21 cellular contexts compared by ENCODE assay signal in the genomic region with DNA sequence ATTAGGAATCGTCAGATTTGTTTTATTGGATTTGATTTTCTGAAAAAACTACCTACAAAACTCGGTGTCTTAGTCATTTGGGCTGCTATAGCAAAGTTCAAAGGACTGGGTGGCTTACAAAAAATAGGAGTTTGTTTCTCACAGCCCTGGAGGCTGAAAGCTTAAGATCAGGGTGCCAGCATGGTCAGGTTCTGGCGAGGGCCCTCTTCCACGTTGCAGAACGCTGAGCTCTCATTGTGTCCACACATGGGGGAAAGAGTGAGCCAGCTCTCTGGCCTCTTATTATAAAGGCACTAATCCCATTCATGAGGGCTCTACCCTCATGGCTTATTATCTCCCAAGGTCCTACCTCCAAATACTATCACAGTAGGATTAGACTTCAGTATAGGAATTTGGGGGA. TPM values are rescaled to one million over a fixed set of nuclear protein-coding genes. Genes with fewer than 3 reads are reported as not detected.
DNase-seq lines count a peak whose midpoint lies in the region; ATAC-seq and TF ChIP-seq lines count a peak whose summit lies in the region.
"Had no signal": no experiment of that assay in that cellular context is flagged by ENCODE, and none has a peak within 500 bp of the region (broad histone marks: within the 10 kb centered on the region; RNA-seq: fewer than 3 reads in every experiment).

No MANE protein-coding gene starts in this region.

- DNase-seq in HFFc6 (no peak), RWPE2 (ENCODE audit: low spot score) (no peak), fibroblast of lung (ENCODE audit: low read depth in 2 of 2) (no peak), Peyer's patch (no peak), Right ventricle myocardium inferior (ENCODE audit: missing footprints) (no peak), NCI-H2107 treated with DMSO at 0.1 percent for 48 hours (lab: John Stamatoyannopoulos, UW; ENCODE audit: unreplicated experiment) (no peak)
- DNase-seq: Caco-2; CD4-positive, CD25-positive, alpha-beta regulatory T cell; DMS53; MM.1S; NCI-H1105; NCI-H1694; NCI-H2227 treated with DMSO at 0.1 percent for 48 hours; NCI-H524; NK-92 treated with Interleukin-12 subunit alpha and Interleukin-12 subunit beta, amount 100 ng/mL, for 24 hours; T-helper 1 cell had no signal

- H3K27me3 ChIP-seq in ACC112 (ENCODE audit: insufficient read depth, low read length) (no peaks in the 10 kb centered on the region), RWPE2 (ENCODE audit: insufficient read depth, poor library complexity, severe bottlenecking) (no peaks in the 10 kb centered on the region), fibroblast of lung (ENCODE audit: control insufficient read depth, insufficient read depth, low read length) (no peaks in the 10 kb centered on the region), Peyer's patch (no peaks in the 10 kb centered on the region)

- no peaks in the 10 kb centered on the region for H4K20me1 ChIP-seq in fibroblast of lung (ENCODE audit: control insufficient read depth, extremely low read depth, insufficient read depth, low read length)

- H3K27me3 Mint-ChIP-seq in HFFc6 (ENCODE audit: insufficient read depth), result 0 out of 2 replicates have a peak, but pooled peaks cover 3% of the 10 kb centered on the region
- H3K27me3 Mint-ChIP-seq: CD4-positive, CD25-positive, alpha-beta regulatory T cell had no signal

- H3K36me3 ChIP-seq in ACC112 (ENCODE audit: insufficient read depth, low read length) (no peaks in the 10 kb centered on the region), RWPE2 (ENCODE audit: low read depth) (no peaks in the 10 kb centered on the region), fibroblast of lung (ENCODE audit: control insufficient read depth, insufficient read depth, low read length) (no peaks in the 10 kb centered on the region), Peyer's patch (no peaks in the 10 kb centered on the region)
- H3K36me3 ChIP-seq: HAP-1 had no signal

- H3K9me3 ChIP-seq in RWPE2 (ENCODE audit: severe bottlenecking), result no peaks in the 10 kb centered on the region
- H3K9me3 ChIP-seq in fibroblast of lung (ENCODE audit: control insufficient read depth, insufficient read depth, low read depth, low read length), result no peaks in the 10 kb centered on the region
- no peaks in the 10 kb centered on the region for H3K9me3 ChIP-seq in Peyer's patch
- H3K9me3 ChIP-seq: Caco-2, HAP-1 had no signal

- H3K27ac ChIP-seq in ACC112 (ENCODE audit: low read depth, low read length) (peak overlapping the region; percentile 98), RWPE2 (ENCODE audit: poor library complexity, severe bottlenecking) (peak overlapping the region; percentile 54), fibroblast of lung (ENCODE audit: insufficient read depth, low read length) (peak overlapping the region; percentile 92), Peyer's patch (no peak overlapping the region)
- H3K27ac ChIP-seq: HL-60, SK-N-MC had no signal

- intact Hi-C loops in Right ventricle myocardium inferior (cut with DNase I), result loop anchor here (5.0 kb wide), 1 partner anchor 36 kb away; no protein-coding TSS in a partner anchor

- H3K4me1 ChIP-seq in ACC112 (ENCODE audit: control insufficient read depth, insufficient read depth, low read length, unreplicated experiment), result peaks cover 63% of the 10 kb centered on the region
- peaks cover 16% of the 10 kb centered on the region for H3K4me1 ChIP-seq in RWPE2 (ENCODE audit: insufficient read depth, poor library complexity, severe bottlenecking)
- peaks cover 30% of the 10 kb centered on the region for H3K4me1 ChIP-seq in fibroblast of lung (ENCODE audit: control insufficient read depth, extremely low read depth, insufficient read depth, low read length)
- H3K4me1 ChIP-seq in Peyer's patch, result no peaks in the 10 kb centered on the region
- H3K4me1 ChIP-seq: HAP-1 had no signal

- no peaks in the 10 kb centered on the region; the same call in 1 of the 2 replicates for H3K9me3 Mint-ChIP-seq in HFFc6

- H3K4me3 ChIP-seq in ACC112 (ENCODE audit: low read depth, low read length) (no peak overlapping the region), RWPE2 (ENCODE audit: severe bottlenecking) (no peak overlapping the region), fibroblast of lung (replicated peaks in 1 of 4; ENCODE audit: control extremely low read depth in 1 of 4, insufficient read depth in 1 of 4, low read depth in 3 of 4, low read length in 4 of 4) (no peak overlapping the region), Peyer's patch (no peak overlapping the region)
- H3K4me3 ChIP-seq: HAP-1, SK-N-MC had no signal

- no peak overlapping the region for H3K4me2 ChIP-seq in fibroblast of lung (ENCODE audit: extremely low read depth, insufficient read depth, low read length)

- peaks cover 34% of the 10 kb centered on the region for H3K36me3 Mint-ChIP-seq in HFFc6 (ENCODE audit: low read depth)
- H3K36me3 Mint-ChIP-seq: CD4-positive, CD25-positive, alpha-beta regulatory T cell had no signal

- TF ChIP-seq POLR2A in Peyer's patch (IDR thresholded peaks at IDR 0.05), result no peak

- H2AFZ ChIP-seq in ACC112 (ENCODE audit: low read length, unreplicated experiment) (peak overlapping the region; percentile 32), fibroblast of lung (ENCODE audit: low read length) (no peak overlapping the region)

- no peak for TF ChIP-seq CTCF in HFFc6 (IDR thresholded peaks at IDR 0.05)
- TF ChIP-seq CTCF in RWPE2 (IDR thresholded peaks at IDR 0.05; ENCODE audit: poor library complexity, severe bottlenecking), result no peak
- no peak for TF ChIP-seq CTCF in fibroblast of lung (conservative IDR thresholded peaks at IDR 0.05 in 1 of 2, IDR thresholded peaks at IDR 0.05 in 1 of 2; ENCODE audit: low read depth in 1 of 2, low read length in 2 of 2)
- no peak for TF ChIP-seq CTCF in Peyer's patch (IDR thresholded peaks at IDR 0.05)

- H3K4me1 Mint-ChIP-seq in HFFc6 (ENCODE audit: low read depth), result peaks cover 96% of the 10 kb centered on the region
- H3K4me1 Mint-ChIP-seq: CD4-positive, CD25-positive, alpha-beta regulatory T cell had no signal

- peak overlapping the region; percentile 96 for H3K27ac Mint-ChIP-seq in HFFc6
- H3K27ac Mint-ChIP-seq: CD4-positive, CD25-positive, alpha-beta regulatory T cell had no signal

- no peak for ATAC-seq in RWPE2 (ENCODE audit: low read depth)
- ATAC-seq in Right ventricle myocardium inferior, result no peak
- no peak for ATAC-seq in GM18867 (IDR thresholded peaks at IDR 0.05; ENCODE audit: unreplicated experiment)

- peak overlapping the region; percentile 20; the same call in 1 of the 2 replicates for H3K4me3 Mint-ChIP-seq in HFFc6
- H3K4me3 Mint-ChIP-seq: CD4-positive, CD25-positive, alpha-beta regulatory T cell had no signal

- H3K9ac ChIP-seq in fibroblast of lung (ENCODE audit: insufficient read depth, low read length), result no peak overlapping the region

- no peaks in the 10 kb centered on the region for H3K79me2 ChIP-seq in ACC112 (ENCODE audit: control insufficient read depth, insufficient read depth, low read length, unreplicated experiment)
- no peaks in the 10 kb centered on the region for H3K79me2 ChIP-seq in fibroblast of lung (ENCODE audit: control insufficient read depth, insufficient read depth, low read length)

RNA-seq across cellular contexts. Expression of a gene that starts 40.6 kb away (rescaled TPM):
- total RNA-seq in HFFc6 (2021; fragmentation: NEBNext Ultra II Directional; extraction: Animal tissue kit (Norgen Biotek cat#: 25700)), result 10 to 100 TPM; 65.8 to 74.1 (median 71.0) TPM
- 81.3 and 90.1 TPM in 2 replicates for total RNA-seq in fibroblast of lung
- 56.7 and 64.6 TPM in 2 replicates for polyA plus RNA-seq in fibroblast of lung
- polyA plus RNA-seq in fibroblast of lung (2012), result 42.5 and 53.1 TPM in 2 replicates
- 1.1 and 3.3 TPM in 2 replicates for polyA minus RNA-seq in fibroblast of lung (ENCODE audit: low replicate concordance)
- total RNA-seq in Peyer's patch, result 10 to 100 TPM; 38.7 to 72.3 (median 45.9) TPM
- total RNA-seq in Right ventricle myocardium inferior, result 87.3 TPM

Comparison
In these comparisons a context has a peak if more than half of its experiments do, and no peak if none do; other contexts are left out.
1. H3K27ac ChIP-seq: peak in ACC112 (single experiment), RWPE2 (single experiment) and fibroblast of lung (single experiment); none in Peyer's patch (0 of 4).